8 cellular contexts compared by ENCODE assay signal in genomic region chr9:100411472-100412270, GRCh38. TPM values are rescaled to one million over a fixed set of nuclear protein-coding genes. Genes with fewer than 3 reads are reported as not detected.
DNase-seq lines count a peak whose midpoint lies in the region; ATAC-seq and TF ChIP-seq lines count a peak whose summit lies in the region.

No MANE protein-coding gene starts in this region.

- H2AFZ ChIP-seq in OCI-LY1 (ENCODE audit: low read length): peak overlapping the region; percentile 76

- TF ChIP-seq POLR2A in esophagus muscularis mucosa (IDR thresholded peaks at IDR 0.05; ENCODE audit: low read depth): no peak

- in situ Hi-C loops in Caki2 (cut with HindIII; ENCODE audit: low pct_unique_long_range_greater_than_20kb, low sequenced_read_pairs): no loop called here

- H3K9me3 ChIP-seq in HUES64 (ENCODE audit: insufficient read depth, low read depth, low read length) (peaks cover 4% of the 10 kb centered on the region), OCI-LY1 (ENCODE audit: low read length) (no peaks in the 10 kb centered on the region), esophagus muscularis mucosa (no peaks in the 10 kb centered on the region), muscle layer of colon (ENCODE audit: low read length) (no peaks in the 10 kb centered on the region)

- intact Hi-C loops in esophagus muscularis mucosa (cut with DNase I): no loop called here

- DNase-seq in Caki2 (ENCODE audit: low read depth) (peak; percentile 86), esophagus muscularis mucosa (ENCODE audit: extremely low spot score) (peak; percentile 96)
- peak; percentile 89 for DNase-seq in activated T-cell treated with anti-CD3 and anti-CD28 coated beads, Interleukin-2, amount 50 U/mL, for 24 hours
- peak; percentile 90 for DNase-seq in stimulated activated CD8-positive, alpha-beta memory T cell treated with anti-CD3 and anti-CD28 coated beads, Interleukin-4, amount 100 ng/mL, for 48 hours

- H3K27ac ChIP-seq in HUES64 (ENCODE audit: low read depth, low read length): no peak overlapping the region
- H3K27ac ChIP-seq in OCI-LY1 (ENCODE audit: low read depth, low read length, poor library complexity, severe bottlenecking): no peak overlapping the region
- H3K27ac ChIP-seq in esophagus muscularis mucosa (replicated peaks in 1 of 4): peak overlapping the region; percentile 5 to 20 (median 12)
- no peak overlapping the region for H3K27ac ChIP-seq in muscle layer of colon (ENCODE audit: low read depth, low read length)

- WGBS in HUES64: 20% methylated on average over 38 of the region's 38 CpGs
- WGBS in esophagus muscularis mucosa: 19% methylated on average over 26 of the region's 38 CpGs

- no peaks in the 10 kb centered on the region for H3K36me3 Mint-ChIP-seq in activated T-cell treated with anti-CD3 and anti-CD28 coated beads, Interleukin-2, amount 50 U/mL, for 24 hours (ENCODE audit: low read depth)

- no peaks in the 10 kb centered on the region for H3F3A ChIP-seq in OCI-LY1 (ENCODE audit: insufficient read depth, low read length)

- peak overlapping the region; percentile 73 for H3K4me2 ChIP-seq in OCI-LY1 (ENCODE audit: low read length)

- H3K9ac ChIP-seq in HUES64 (ENCODE audit: low read depth, low read length) (0 out of 2 replicates have a peak overlapping the region, but pooled peaks have one; percentile 5), OCI-LY1 (ENCODE audit: low read length) (peak overlapping the region; percentile 51), muscle layer of colon (ENCODE audit: low read length) (peak overlapping the region; percentile 44)

- peak overlapping the region; percentile 62 for H3K27ac Mint-ChIP-seq in activated T-cell treated with anti-CD3 and anti-CD28 coated beads, Interleukin-2, amount 50 U/mL, for 24 hours

- peaks cover 15% of the 10 kb centered on the region for H3K4me1 Mint-ChIP-seq in activated T-cell treated with anti-CD3 and anti-CD28 coated beads, Interleukin-2, amount 50 U/mL, for 24 hours (ENCODE audit: low read depth)

- H3K4me3 ChIP-seq in HUES64 (ENCODE audit: low read length) (peak overlapping the region; percentile 53), OCI-LY1 (ENCODE audit: low read depth, low read length, poor library complexity, severe bottlenecking) (peak overlapping the region; percentile 57), esophagus muscularis mucosa (peak overlapping the region; percentile 42 to 63 (median 58)), muscle layer of colon (ENCODE audit: low read depth in 1 of 2, low read length in 2 of 2) (peak overlapping the region; percentile 40 to 74)

- no peaks in the 10 kb centered on the region for H4K20me1 ChIP-seq in OCI-LY1 (ENCODE audit: insufficient read depth, low read length)

- peak overlapping the region; percentile 77 for H3K4me3 Mint-ChIP-seq in activated T-cell treated with anti-CD3 and anti-CD28 coated beads, Interleukin-2, amount 50 U/mL, for 24 hours

- no peaks in the 10 kb centered on the region for H3K9me2 ChIP-seq in OCI-LY1 (ENCODE audit: low read depth, low read length)

- H3K4me1 ChIP-seq in HUES64 (ENCODE audit: insufficient read depth, low read length) (no peaks in the 10 kb centered on the region), OCI-LY1 (ENCODE audit: insufficient read depth, low read length, severe bottlenecking) (peaks cover 11% of the 10 kb centered on the region), esophagus muscularis mucosa (peaks cover 4 to 14% (median 11%) of the 10 kb centered on the region in 4 donors), muscle layer of colon (ENCODE audit: insufficient read depth, low read length) (peaks cover 12% of the 10 kb centered on the region)

- H3K79me2 ChIP-seq in OCI-LY1 (ENCODE audit: insufficient read depth, low read length): no peaks in the 10 kb centered on the region

- H3K36me3 ChIP-seq in HUES64 (ENCODE audit: insufficient read depth, low read length) (no peaks in the 10 kb centered on the region), OCI-LY1 (ENCODE audit: insufficient read depth, low read length) (no peaks in the 10 kb centered on the region), esophagus muscularis mucosa (no peaks in the 10 kb centered on the region), muscle layer of colon (ENCODE audit: insufficient read depth, low read length) (no peaks in the 10 kb centered on the region)

- no peaks in the 10 kb centered on the region for H3K27me3 ChIP-seq in HUES64 (ENCODE audit: insufficient read depth, low read length)
- no peaks in the 10 kb centered on the region for H3K27me3 ChIP-seq in OCI-LY1 (ENCODE audit: insufficient read depth, low read length)
- H3K27me3 ChIP-seq in esophagus muscularis mucosa: peaks cover 0 to 3% (median 0%) of the 10 kb centered on the region in 4 donors
- no peaks in the 10 kb centered on the region for H3K27me3 ChIP-seq in muscle layer of colon (ENCODE audit: control insufficient read depth in 1 of 2, insufficient read depth in 2 of 2, low read length in 2 of 2)

- peaks cover 25% of the 10 kb centered on the region for H3K27me3 Mint-ChIP-seq in activated T-cell treated with anti-CD3 and anti-CD28 coated beads, Interleukin-2, amount 50 U/mL, for 24 hours

- no peak for TF ChIP-seq EP300 in esophagus muscularis mucosa (IDR thresholded peaks at IDR 0.05)

- TF ChIP-seq CTCF in OCI-LY1 (IDR thresholded peaks at IDR 0.05; ENCODE audit: low read length): no peak
- peak in 1 of 3 experiments; percentile 15 for TF ChIP-seq CTCF in esophagus muscularis mucosa (IDR thresholded peaks at IDR 0.05)

- peak; percentile 100 for ATAC-seq in GM21423 (IDR thresholded peaks at IDR 0.05; ENCODE audit: unreplicated experiment)

- no peaks in the 10 kb centered on the region for H3K9me3 Mint-ChIP-seq in activated T-cell treated with anti-CD3 and anti-CD28 coated beads, Interleukin-2, amount 50 U/mL, for 24 hours

RNA-seq across cellular contexts. Expression of gene MSANTD3, which starts 15.3 kb away (rescaled TPM):
- total RNA-seq in Caki2 (2014; rRNA removed; shearing (Covaris generic); ENCODE audit: low replicate concordance): 66.6 and 90.2 TPM in 2 replicates
- polyA plus RNA-seq in HUES64 (2013, experiment 1 of 2): 36.0 TPM
- 37.4 TPM for polyA plus RNA-seq in HUES64 (2013, experiment 2 of 2)
- total RNA-seq in esophagus muscularis mucosa: 10 to 100 TPM; 28.5 to 50.4 (median 41.3) TPM

RNA-seq across cellular contexts. Expression of gene TEX10, which starts 58.9 kb away (rescaled TPM):
- total RNA-seq in Caki2 (2014; rRNA removed; shearing (Covaris generic); ENCODE audit: low replicate concordance): 20.6 and 25.8 TPM in 2 replicates
- 66.7 TPM for polyA plus RNA-seq in HUES64 (2013, experiment 1 of 2)
- polyA plus RNA-seq in HUES64 (2013, experiment 2 of 2): 58.1 TPM
- total RNA-seq in esophagus muscularis mucosa: 10 to 100 TPM; 10.4 to 16.4 (median 11.2) TPM

Comparison
In these comparisons a context has a peak if more than half of its experiments do, and no peak if none do; other contexts are left out.
1. H3K27ac ChIP-seq: peak in esophagus muscularis mucosa (4 of 4); none in HUES64 (single experiment), OCI-LY1 (single experiment) and muscle layer of colon (single experiment).
2. Peak in every context shown above with its lines, with median percentiles within 50 percentile points of each other: DNase-seq, H3K4me3 ChIP-seq and H3K9ac ChIP-seq.